In genomic region chr7:604038-604883, GRCh38 we compare ENCODE assay signal across 8 cellular contexts.
A peak's percentile ranks its signal among the peaks of the same experiment; 100 is the strongest.
DNase-seq lines count a peak whose midpoint lies in the region; ATAC-seq and TF ChIP-seq lines count a peak whose summit lies in the region.

No MANE protein-coding gene starts in this region.

- ATAC-seq in GM21717 (IDR thresholded peaks at IDR 0.05; ENCODE audit: unreplicated experiment) (peak; percentile 57), esophagus mucosa (peak; percentile 76)

- no peak overlapping the region for H3K4ac ChIP-seq in trophoblast cell (ENCODE audit: low read depth, low read length)

- peak overlapping the region; percentile 90 to 99 (median 94) for H3K4me3 Mint-ChIP-seq in CD8-positive, alpha-beta memory T cell

- peak overlapping the region; percentile 80 for H3K4me3 ChIP-seq in CD8-positive, alpha-beta memory T cell (ENCODE audit: low read length)
- H3K4me3 ChIP-seq in trophoblast cell (ENCODE audit: low read depth, low read length): no peak overlapping the region
- no peak overlapping the region for H3K4me3 ChIP-seq in thyroid gland (replicated peaks in 1 of 3)

- intact Hi-C loops in thyroid gland (cut with DNase I): no loop called here

- peak in 1 of 2 donors; percentile 35 for TF ChIP-seq POLR2A in thyroid gland (IDR thresholded peaks at IDR 0.05)

- no peak overlapping the region for H4K8ac ChIP-seq in trophoblast cell (ENCODE audit: low read depth, low read length)

- H4K91ac ChIP-seq in trophoblast cell (ENCODE audit: low read depth, low read length): no peak overlapping the region

- no peak overlapping the region for H3K23ac ChIP-seq in trophoblast cell (ENCODE audit: low read length)

- peaks cover 57 to 76% (median 63%) of the 10 kb centered on the region in 3 donors for H3K4me1 Mint-ChIP-seq in CD8-positive, alpha-beta memory T cell

- no peaks in the 10 kb centered on the region for H3K36me3 ChIP-seq in CD8-positive, alpha-beta memory T cell (ENCODE audit: insufficient read depth, low read length)
- no peaks in the 10 kb centered on the region for H3K36me3 ChIP-seq in trophoblast cell (ENCODE audit: control insufficient read depth in 1 of 2, insufficient read depth in 2 of 2, low read length in 2 of 2)
- no peaks in the 10 kb centered on the region for H3K36me3 ChIP-seq in thyroid gland

- peaks cover 62% of the 10 kb centered on the region for H3K4me1 ChIP-seq in CD8-positive, alpha-beta memory T cell (ENCODE audit: insufficient read depth, low read length)
- H3K4me1 ChIP-seq in trophoblast cell (ENCODE audit: control insufficient read depth in 1 of 2, insufficient read depth in 2 of 2, low read length in 2 of 2) (peaks cover 4 to 5% of the 10 kb centered on the region in 2 experiments), thyroid gland (peaks cover 0 to 40% of the 10 kb centered on the region in 2 donors)

- CTCF ChIA-PET in CD8-positive, alpha-beta memory T cell (lab: Charles Lee): interaction anchor here (1.2 to 1.4 kb wide), 3 partner anchors 8 to 15 kb away, joined by 4 to 5 read pairs (median 5); no protein-coding TSS in a partner anchor

- WGBS in trophoblast cell (ENCODE audit: extremely low coverage, insufficient coverage, insufficient read length): no CpG with 5 or more reads among the region's 36 CpGs
- WGBS in thyroid gland, 2 donors: 64 to 70% methylated on average over 21 to 22 of the region's 36 CpGs

- no peak overlapping the region for H2BK5ac ChIP-seq in trophoblast cell (ENCODE audit: low read depth, low read length, poor library complexity)

- H2BK12ac ChIP-seq in trophoblast cell (ENCODE audit: low read length): no peak overlapping the region

- H3K14ac ChIP-seq in trophoblast cell (ENCODE audit: low read length): no peak overlapping the region

- H3K79me1 ChIP-seq in trophoblast cell (ENCODE audit: low read length): no peaks in the 10 kb centered on the region

- no peaks in the 10 kb centered on the region for H3K27me3 ChIP-seq in CD8-positive, alpha-beta memory T cell (ENCODE audit: insufficient read depth, low read length, poor library complexity, severe bottlenecking)
- H3K27me3 ChIP-seq in trophoblast cell (ENCODE audit: insufficient read depth, low read length) (no peaks in the 10 kb centered on the region), thyroid gland (no peaks in the 10 kb centered on the region)

- no peak overlapping the region for H2BK120ac ChIP-seq in trophoblast cell (ENCODE audit: insufficient read depth, low read length, poor library complexity)

- peak; percentile 87 to 97 (median 92) for DNase-seq in CD8-positive, alpha-beta memory T cell
- peak; percentile 72 to 80 for DNase-seq in Kasumi-1 (lab: John Stamatoyannopoulos, UW)
- peak; percentile 92 for DNase-seq in activated CD8-positive, alpha-beta memory T cell treated with anti-CD3 and anti-CD28 coated beads, Interleukin-2, amount 50 U/mL, for 1 hour (ENCODE audit: extremely low read depth)
- peak; percentile 32 to 46 for DNase-seq in trophoblast cell
- DNase-seq in thyroid gland: peak; percentile 58
- no peak for DNase-seq in ecto neural progenitor cell (ENCODE audit: low spot score)

- H3K36me3 Mint-ChIP-seq in CD8-positive, alpha-beta memory T cell: peaks cover 2 to 10% (median 4%) of the 10 kb centered on the region in 3 donors

- H3K9ac ChIP-seq in trophoblast cell (ENCODE audit: low read length): no peak overlapping the region

- no peak for TF ChIP-seq CTCF in thyroid gland (IDR thresholded peaks at IDR 0.05)

- POLR2A ChIA-PET in CD8-positive, alpha-beta memory T cell (lab: Charles Lee): interaction anchor here (0.8 to 4.5 kb wide), 5 partner anchors 10 to 21 kb away, joined by 3 to 40 read pairs (median 5); no protein-coding TSS in a partner anchor

- peak overlapping the region; percentile 99 to 100 (median 100) for H3K27ac Mint-ChIP-seq in CD8-positive, alpha-beta memory T cell

- H3K27ac ChIP-seq in CD8-positive, alpha-beta memory T cell (ENCODE audit: low read depth, low read length): peak overlapping the region; percentile 96
- H3K27ac ChIP-seq in trophoblast cell (ENCODE audit: low read depth, low read length) (no peak overlapping the region), thyroid gland (peak overlapping the region; percentile 79 to 85 (median 82))

- H3K18ac ChIP-seq in trophoblast cell (ENCODE audit: low read length): no peak overlapping the region

- H2AK5ac ChIP-seq in trophoblast cell (ENCODE audit: low read length): no peak overlapping the region

- no peak overlapping the region for H2AFZ ChIP-seq in trophoblast cell (ENCODE audit: insufficient read depth, low read length, poor library complexity)

- no peak overlapping the region for H3K4me2 ChIP-seq in trophoblast cell (ENCODE audit: low read length)

- no peak overlapping the region for H4K12ac ChIP-seq in trophoblast cell (ENCODE audit: low read depth, low read length)

- H3K9me3 ChIP-seq in CD8-positive, alpha-beta memory T cell (ENCODE audit: low read length): no peaks in the 10 kb centered on the region
- no peaks in the 10 kb centered on the region for H3K9me3 ChIP-seq in trophoblast cell (ENCODE audit: insufficient read depth, low read depth, low read length)
- H3K9me3 ChIP-seq in thyroid gland: no peaks in the 10 kb centered on the region

- H3K9me3 Mint-ChIP-seq in CD8-positive, alpha-beta memory T cell: peaks cover 0 to 6% (median 0%) of the 10 kb centered on the region in 5 donors

- H3K79me2 ChIP-seq in trophoblast cell (ENCODE audit: control insufficient read depth, insufficient read depth, low read length, poor library complexity): no peaks in the 10 kb centered on the region

- H3K27me3 Mint-ChIP-seq in CD8-positive, alpha-beta memory T cell: no peaks in the 10 kb centered on the region
